In the genomic region with DNA sequence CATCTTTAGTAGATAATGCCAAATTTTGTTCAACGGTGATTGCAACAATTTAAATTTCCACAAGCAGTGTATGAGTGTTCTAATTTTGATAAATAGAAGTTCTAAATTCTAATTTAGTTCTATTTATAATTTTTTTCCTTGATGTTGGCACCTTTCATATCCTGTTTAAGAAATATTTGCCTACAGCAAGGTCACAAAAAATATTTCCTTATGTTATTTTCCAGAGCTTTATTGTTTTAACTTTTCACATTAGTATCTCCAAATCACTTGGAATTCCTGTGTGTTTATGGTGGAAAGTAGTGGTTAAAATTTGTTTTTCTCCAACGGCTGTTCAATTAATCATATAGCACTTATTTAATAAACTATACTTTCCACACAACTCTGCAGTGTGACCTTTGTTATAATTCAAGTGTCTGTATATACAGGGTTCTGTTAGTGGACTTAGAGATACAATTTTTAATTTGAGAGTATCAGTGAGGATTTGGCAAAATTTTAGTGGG, we compare ENCODE assay signal across 7 cellular contexts.
"Had no signal": no experiment of that assay in that cellular context is flagged by ENCODE, and none has a peak within 500 bp of the region (broad histone marks: within the 10 kb centered on the region; RNA-seq: fewer than 3 reads in every experiment).

No MANE protein-coding gene starts in this region.

- H3K4me3 Mint-ChIP-seq: IgD-negative memory B cell had no signal

- H3K27ac Mint-ChIP-seq: IgD-negative memory B cell had no signal

- H3K27me3 Mint-ChIP-seq: IgD-negative memory B cell had no signal

- H3K4me3 ChIP-seq: K562 had no signal

- ATAC-seq: HepG2, K562 had no signal

- FAIRE-seq: HepG2, HTR-8/SVneo, K562 had no signal

- H3K27ac ChIP-seq: HL-60 had no signal

- H3K36me3 Mint-ChIP-seq: IgD-negative memory B cell had no signal

- DNase-seq: IMR-90, KBM-7 had no signal
